ENCODE assay signal across 9 cellular contexts in the genomic region with DNA sequence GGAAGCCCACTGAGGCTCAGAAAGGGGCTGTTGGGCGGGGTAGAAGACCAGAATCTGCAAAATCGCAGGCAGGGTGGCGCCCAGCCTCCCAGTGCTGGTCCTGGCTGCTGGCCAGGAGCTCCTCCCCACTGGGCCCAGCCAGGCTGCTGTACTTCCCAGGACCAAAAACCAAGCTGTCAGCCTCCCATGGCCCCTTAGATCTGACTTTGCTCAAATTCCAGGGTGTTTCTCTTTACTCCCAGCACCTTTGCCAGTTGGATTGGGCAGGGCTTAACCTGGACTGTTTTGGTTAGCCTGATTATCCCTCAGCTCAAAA. TPM values are rescaled to one million over a fixed set of nuclear protein-coding genes. Genes with fewer than 3 reads are reported as not detected.
DNase-seq lines count a peak whose midpoint lies in the region; ATAC-seq, FAIRE-seq and TF ChIP-seq lines count a peak whose summit lies in the region.
"Had no signal": no experiment of that assay in that cellular context is flagged by ENCODE, and none has a peak within 500 bp of the region (broad histone marks: within the 10 kb centered on the region; RNA-seq: fewer than 3 reads in every experiment).

No MANE protein-coding gene starts in this region.

- no peak overlapping the region for H2AFZ ChIP-seq in HepG2 (ENCODE audit: low read length)

- CTCF ChIA-PET in HepG2 (lab: Yijun Ruan, JAX; ENCODE audit: low intra/inter-chr PET ratio, low total read pairs) = no interaction called here
- CTCF ChIA-PET in activated naive CD4-positive, alpha-beta T cell treated with anti-CD3 and anti-CD28 coated beads for 36 hours (lab: Charles Lee) = interaction anchor here (0.6 to 2.2 kb wide), 3 partner anchors 8 to 359 kb away, joined by 3 to 5 read pairs (median 3); no protein-coding TSS in a partner anchor

- H3K9me3 ChIP-seq in HepG2 (ENCODE audit: low read length) (no peaks in the 10 kb centered on the region), tibial artery (no peaks in the 10 kb centered on the region)

- H3K9me3 Mint-ChIP-seq in activated naive CD4-positive, alpha-beta T cell treated with anti-CD3 and anti-CD28 coated beads for 36 hours = no peaks in the 10 kb centered on the region
- H3K9me3 Mint-ChIP-seq: stimulated activated memory B cell treated with anti-CD40 and anti-IgM and Interleukin-4, amounts not matched to agents 10 μg/mL and 1 μg/mL and 100 μg/mL, for 72 hours had no signal

- no peaks in the 10 kb centered on the region for H3K27me3 Mint-ChIP-seq in activated naive CD4-positive, alpha-beta T cell treated with anti-CD3 and anti-CD28 coated beads for 36 hours (ENCODE audit: low read depth)
- H3K27me3 Mint-ChIP-seq: stimulated activated memory B cell treated with anti-CD40 and anti-IgM and Interleukin-4, amounts not matched to agents 10 μg/mL and 1 μg/mL and 100 μg/mL, for 72 hours had no signal

- TF ChIP-seq CTCF in cardiac fibroblast (IDR thresholded peaks at IDR 0.05; ENCODE audit: low read depth, low read length) = no peak
- TF ChIP-seq CTCF in HepG2 (CRISPR knock-in tag; IDR thresholded peaks at IDR 0.05) = no peak
- no peak for TF ChIP-seq CTCF in tibial artery (IDR thresholded peaks at IDR 0.05)

- no peak for TF ChIP-seq EP300 in Ishikawa (IDR thresholded peaks at IDR 0.05; ENCODE audit: borderline replicate concordance)
- TF ChIP-seq EP300 in HepG2 (IDR thresholded peaks at IDR 0.05; ENCODE audit: low read depth in 2 of 2, low read length in 2 of 2) = no peak
- TF ChIP-seq EP300 in HepG2 (CRISPR knock-in tag; IDR thresholded peaks at IDR 0.05; ENCODE audit: borderline replicate concordance) = no peak

- peak overlapping the region; percentile 0 for H3K27ac ChIP-seq in HepG2 (ENCODE audit: extremely low read length, insufficient read depth, low read length)
- peak overlapping the region; percentile 40 to 59 for H3K27ac ChIP-seq in tibial artery

- no peaks in the 10 kb centered on the region for H3K27me3 ChIP-seq in HepG2 (ENCODE audit: control insufficient read depth in 1 of 2, insufficient read depth in 2 of 2, low read length in 2 of 2)
- no peaks in the 10 kb centered on the region for H3K27me3 ChIP-seq in tibial artery

- no peaks in the 10 kb centered on the region for H3K4me1 Mint-ChIP-seq in activated naive CD4-positive, alpha-beta T cell treated with anti-CD3 and anti-CD28 coated beads for 36 hours (ENCODE audit: low read depth)

- BruUV-seq in HepG2 (replicated peaks; lab: Mats Ljungman, UMichigan) = no TSS peak

- peak; percentile 25 to 48 for DNase-seq in cardiac fibroblast (ENCODE audit: low read depth in 2 of 2)
- DNase-seq in HepG2 (ENCODE audit: low spot score) = no peak
- DNase-seq in tibial artery = peak in 1 of 2 donors; percentile 74
- no peak for DNase-seq in activated naive CD4-positive, alpha-beta T cell treated with anti-CD3 and anti-CD28 coated beads for 36 hours
- no peak for DNase-seq in NCI-H526 treated with DMSO at 0.1 percent for 48 hours (lab: John Stamatoyannopoulos, UW)
- DNase-seq in COR-L47 (lab: John Stamatoyannopoulos, UW) = no peak
- DNase-seq: MV-4-11 had no signal

- FAIRE-seq in HepG2 (lab: Jason Lieb, UNC) = no peak

- 36% methylated on average over 2 of the region's 3 CpGs for WGBS in HepG2 (ENCODE audit: low lambda C conversion rate)

- H3K4me2 ChIP-seq in HepG2 (ENCODE audit: low read depth, low read length) = peak overlapping the region; percentile 34

- ATAC-seq in HepG2 = peak; percentile 72
- ATAC-seq: stimulated activated memory B cell treated with anti-CD40 and anti-IgM and Interleukin-4, amounts not matched to agents 10 μg/mL and 1 μg/mL and 100 μg/mL, for 72 hours had no signal

- peak overlapping the region; percentile 25; the same call in 1 of the 2 replicates for H3K9ac ChIP-seq in HepG2 (ENCODE audit: insufficient read depth, low read depth, low read length)

- H3K4me1 ChIP-seq in HepG2 (ENCODE audit: insufficient read depth, low read length) (peaks cover 42% of the 10 kb centered on the region), tibial artery (peaks cover 0 to 74% (median 49%) of the 10 kb centered on the region in 4 donors)

- H3K36me3 ChIP-seq in HepG2 (replicated peaks in 1 of 2; ENCODE audit: control insufficient read depth in 1 of 2, insufficient read depth in 2 of 2, low read length in 2 of 2) (peaks cover 3 to 24% of the 10 kb centered on the region in 2 experiments; a peak in 3 of 5 replicates), tibial artery (peaks cover 0 to 7% (median 0%) of the 10 kb centered on the region in 3 donors)

- peaks cover 8% of the 10 kb centered on the region for H3K36me3 Mint-ChIP-seq in activated naive CD4-positive, alpha-beta T cell treated with anti-CD3 and anti-CD28 coated beads for 36 hours (ENCODE audit: low read depth)

- H4K20me1 ChIP-seq in HepG2 (ENCODE audit: insufficient read depth, low read length) = no peaks in the 10 kb centered on the region

- in situ Hi-C loops in HepG2 (cut with HindIII; ENCODE audit: extremely low pct_ligation_motif_present, low pct_unique_long_range_greater_than_20kb) = no loop called here

- H3K27ac Mint-ChIP-seq in activated naive CD4-positive, alpha-beta T cell treated with anti-CD3 and anti-CD28 coated beads for 36 hours = no peak overlapping the region
- H3K27ac Mint-ChIP-seq: stimulated activated memory B cell treated with anti-CD40 and anti-IgM and Interleukin-4, amounts not matched to agents 10 μg/mL and 1 μg/mL and 100 μg/mL, for 72 hours had no signal

- no peak overlapping the region for H3K4me3 ChIP-seq in cardiac fibroblast (replicated peaks in 1 of 2; ENCODE audit: low read depth in 2 of 2, low read length in 2 of 2)
- H3K4me3 ChIP-seq in HepG2 (replicated peaks in 1 of 3; ENCODE audit: insufficient read depth in 1 of 3, low read depth in 2 of 3, low read length in 3 of 3) = no peak overlapping the region; a peak in 1 of 6 replicates
- no peak overlapping the region for H3K4me3 ChIP-seq in tibial artery

- intact Hi-C loops in HepG2 (cut with micrococcal nuclease; ENCODE audit: unreplicated experiment) = no loop called here
- intact Hi-C loops in tibial artery (cut with DNase I; ENCODE audit: low total_unique reads) = no loop called here
- intact Hi-C loops in activated naive CD4-positive, alpha-beta T cell treated with anti-CD3 and anti-CD28 coated beads for 36 hours (cut with micrococcal nuclease) = no loop called here

- POLR2A ChIA-PET in HepG2 (lab: Yijun Ruan, JAX) = interaction anchor here (1.0 to 1.6 kb wide), 3 partner anchors 18 to 43 kb away, joined by 3 to 6 read pairs (median 4); no protein-coding TSS in a partner anchor

- no peak for TF ChIP-seq RAD21 in Ishikawa (IDR thresholded peaks at IDR 0.05; ENCODE audit: low read depth)
- no peak for TF ChIP-seq RAD21 in HepG2 (CRISPR knock-in tag; IDR thresholded peaks at IDR 0.05)

- H3K79me2 ChIP-seq in HepG2 (ENCODE audit: insufficient read depth, low read length) = no peaks in the 10 kb centered on the region

- H3K4me3 Mint-ChIP-seq in activated naive CD4-positive, alpha-beta T cell treated with anti-CD3 and anti-CD28 coated beads for 36 hours = no peak overlapping the region
- H3K4me3 Mint-ChIP-seq: stimulated activated memory B cell treated with anti-CD40 and anti-IgM and Interleukin-4, amounts not matched to agents 10 μg/mL and 1 μg/mL and 100 μg/mL, for 72 hours had no signal

- TF ChIP-seq POLR2A in HepG2 (IDR thresholded peaks at IDR 0.05; ENCODE audit: insufficient read depth in 1 of 2, low read depth in 2 of 2, low read length in 2 of 2) = no peak

TF ChIP-seq in Ishikawa, 13 proteins besides CTCF, POLR2A, EP300 and RAD21 (continues in another document):
- TF ChIP-seq CEBPB (IDR thresholded peaks at IDR 0.05) (no peak), ZBTB7A (IDR thresholded peaks at IDR 0.05; ENCODE audit: low read depth) (peak; percentile 50; the same call in 1 of the 2 replicates), TCF12 (IDR thresholded peaks at IDR 0.05; ENCODE audit: low read depth) (peak; percentile 45; the same call in 1 of the 2 replicates), FOXM1 (IDR thresholded peaks at IDR 0.05; ENCODE audit: borderline replicate concordance, low read depth) (no peak), TEAD4 (IDR thresholded peaks at IDR 0.05) (peak; percentile 43; the same call in 1 of the 2 replicates)

TF ChIP-seq in HepG2, 621 proteins besides CTCF, POLR2A, EP300 and RAD21 (continues in another document):
- TF ChIP-seq ZNF292 (CRISPR knock-in tag; IDR thresholded peaks at IDR 0.05; ENCODE audit: borderline replicate concordance, low read depth) = peak; percentile 49; the same call in 1 of the 2 replicates

RNA-seq across cellular contexts. Expression of a gene that starts 44.2 kb away (rescaled TPM):
- 63.7 and 71.7 TPM in 2 replicates for total RNA-seq in HepG2 (2016; rRNA removed; fragmentation: Illumina TruSeq; extraction: Trizol)
- 5.3 and 8.1 TPM in 2 replicates for total RNA-seq in HepG2 (2016; cell fraction: cytosol; rRNA removed; fragmentation: Illumina TruSeq; extraction: Trizol; ENCODE audit: low read depth)
- 59.2 and 62.0 TPM in 2 replicates for total RNA-seq in HepG2 (2016; cell fraction: insoluble cytoplasmic fraction; rRNA removed; fragmentation: Illumina TruSeq; extraction: Trizol)
- 16.3 and 20.1 TPM in 2 replicates for total RNA-seq in HepG2 (2016; cell fraction: membrane; rRNA removed; fragmentation: Illumina TruSeq; extraction: Trizol)
- total RNA-seq in HepG2 (2016; cell fraction: nucleus; rRNA removed; fragmentation: Illumina TruSeq; extraction: Trizol) = 55.9 and 59.7 TPM in 2 replicates
- 24.2 and 31.4 TPM in 2 replicates for polyA plus RNA-seq in HepG2 (2011; rRNA removed)
- polyA plus RNA-seq in HepG2 (2011; cell fraction: cytosol; rRNA removed) = 9.9 and 15.9 TPM in 2 replicates
- polyA plus RNA-seq in HepG2 (2011; cell fraction: nucleus; rRNA removed) = 19.4 and 21.7 TPM in 2 replicates
- 34.3 and 43.6 TPM in 2 replicates for polyA plus RNA-seq in HepG2 (2012)
- polyA plus RNA-seq in HepG2 (2016; cell fraction: cytosol; fragmentation: Illumina TruSeq; extraction: Trizol; ENCODE audit: low read depth) = 1.5 and 1.7 TPM in 2 replicates
- polyA plus RNA-seq in HepG2 (2016; cell fraction: insoluble cytoplasmic fraction; fragmentation: Illumina TruSeq; extraction: Trizol; ENCODE audit: low read depth) = 55.1 and 60.7 TPM in 2 replicates
- polyA plus RNA-seq in HepG2 (2016; cell fraction: membrane; fragmentation: Illumina TruSeq; extraction: Trizol; ENCODE audit: low read depth) = 5.2 and 6.5 TPM in 2 replicates
- polyA plus RNA-seq in HepG2 (2016; cell fraction: nucleus; fragmentation: Illumina TruSeq; extraction: Trizol; ENCODE audit: insufficient read depth, low read depth) = 61.4 and 70.9 TPM in 2 replicates
- polyA minus RNA-seq in HepG2 (2011; rRNA and poly(A)+ RNA removed; ENCODE audit: low replicate concordance) = 13.9 and 26.9 TPM in 2 replicates
- polyA minus RNA-seq in HepG2 (2011; cell fraction: cytosol; rRNA and poly(A)+ RNA removed) = 20.9 and 21.9 TPM in 2 replicates
- polyA minus RNA-seq in HepG2 (2011; cell fraction: nucleus; rRNA and poly(A)+ RNA removed) = 77.1 and 85.4 TPM in 2 replicates
- total RNA-seq in activated naive CD4-positive, alpha-beta T cell treated with anti-CD3 and anti-CD28 coated beads for 36 hours = 10 to 100 TPM; 41.8 to 46.6 TPM

Comparison
In these comparisons a context has a peak if more than half of its experiments do, and no peak if none do; other contexts are left out.
1. DNase-seq: peak in cardiac fibroblast (2 of 2); none in HepG2 (single experiment), activated naive CD4-positive, alpha-beta T cell treated with anti-CD3 and anti-CD28 coated beads for 36 hours (single experiment), NCI-H526 treated with DMSO at 0.1 percent for 48 hours (single experiment) and COR-L47 (single experiment).